6 cellular contexts compared by ENCODE assay signal in genomic region chr15:40358492-40359353, GRCh38. TPM values are rescaled to one million over a fixed set of nuclear protein-coding genes. Genes with fewer than 3 reads are reported as not detected.
DNase-seq lines count a peak whose midpoint lies in the region; TF ChIP-seq lines count a peak whose summit lies in the region.

No MANE protein-coding gene starts in this region.

- WGBS in stomach, 5 donors: 11 to 14% (median 12%) methylated on average over 25 to 31 of the region's 31 CpGs

- no peak for TF ChIP-seq EP300 in stomach (IDR thresholded peaks at IDR 0.05)

- peaks cover 11% of the 10 kb centered on the region for H3K9me3 Mint-ChIP-seq in glutamatergic neuron (ENCODE audit: unreplicated experiment)

- no peaks in the 10 kb centered on the region for H3K9me3 ChIP-seq in SJCRH30 (replicated peaks)
- no peaks in the 10 kb centered on the region for H3K9me3 ChIP-seq in stomach

- peak; percentile 29 for TF ChIP-seq CTCF in glutamatergic neuron (IDR thresholded peaks at IDR 0.05; ENCODE audit: partially characterized antibody, unreplicated experiment)
- no peak for TF ChIP-seq CTCF in stomach (IDR thresholded peaks at IDR 0.05)

- H3K27ac ChIP-seq in SJCRH30 (no peak overlapping the region), stomach (peak overlapping the region in 1 of 5 donors; percentile 21)

- peak overlapping the region; percentile 87 for H3K27ac Mint-ChIP-seq in glutamatergic neuron (ENCODE audit: unreplicated experiment)

- no peaks in the 10 kb centered on the region for H3K36me3 Mint-ChIP-seq in glutamatergic neuron (ENCODE audit: unreplicated experiment)

- peak overlapping the region; percentile 56 for H3K4me3 ChIP-seq in SJCRH30
- H3K4me3 ChIP-seq in stomach: peak overlapping the region; percentile 46 to 67 (median 58)

- peaks cover 5% of the 10 kb centered on the region; the same call in 1 of the 2 replicates for H3K27me3 ChIP-seq in SJCRH30
- H3K27me3 ChIP-seq in stomach: peaks cover 0 to 10% (median 3%) of the 10 kb centered on the region in 3 donors

- H3K4me1 ChIP-seq in SJCRH30: peaks cover 7% of the 10 kb centered on the region; the same call in 1 of the 2 replicates
- H3K4me1 ChIP-seq in stomach: peaks cover 19 to 27% (median 26%) of the 10 kb centered on the region in 4 donors

- intact Hi-C loops in stomach (cut with DNase I; ENCODE audit: low total_unique reads): no loop called here

- H3K36me3 ChIP-seq in SJCRH30 (no peaks in the 10 kb centered on the region), stomach (no peaks in the 10 kb centered on the region)

- no peak for TF ChIP-seq POLR2A in stomach (IDR thresholded peaks at IDR 0.05)

- peak overlapping the region; percentile 91 for H3K4me3 Mint-ChIP-seq in glutamatergic neuron (ENCODE audit: unreplicated experiment)

- H3K27me3 Mint-ChIP-seq in glutamatergic neuron (ENCODE audit: unreplicated experiment): peaks cover 20% of the 10 kb centered on the region

- DNase-seq in stimulated activated CD4-positive, alpha-beta T cell treated with anti-CD3 and anti-CD28 coated beads, Interleukin-15, amount 100 ng/mL, for 24 hours: peak; percentile 46
- no peak for DNase-seq in stimulated activated CD4-positive, alpha-beta T cell treated with anti-CD3 and anti-CD28 coated beads, Interleukin-2, amount 100 ng/mL, for 48 hours
- peak; percentile 40 to 42 for DNase-seq in SJCRH30
- peak; percentile 76 for DNase-seq in glutamatergic neuron
- no peak for DNase-seq in stomach
- no peak for DNase-seq in NCI-H774 (lab: John Stamatoyannopoulos, UW)

- H3K4me1 Mint-ChIP-seq in glutamatergic neuron (ENCODE audit: low read depth, unreplicated experiment): peaks cover 44% of the 10 kb centered on the region

RNA-seq across cellular contexts. Expression of gene DISP2, which starts 0.7 kb away (rescaled TPM):
- total RNA-seq in SJCRH30 (2014; rRNA removed; shearing (Covaris generic)): 0.22 and 0.38 TPM in 2 replicates
- total RNA-seq in glutamatergic neuron (ENCODE audit: unreplicated experiment) (44.3 TPM), stomach (10 to 100 TPM in 1 of 5 donors, under 1 TPM in 3, not detected in 1; 0.29 to 10.1 (median 0.48) TPM)
- 1 to 10 TPM in 1 of 3 donors, under 1 TPM in 2; 0.15 to 1.7 (median 0.93) TPM for polyA plus RNA-seq in stomach

RNA-seq across cellular contexts. Expression of gene PHGR1, which starts 7.9 kb away (rescaled TPM):
- total RNA-seq in SJCRH30 (2014; rRNA removed; shearing (Covaris generic)): not detected in 2 replicates
- total RNA-seq in glutamatergic neuron (ENCODE audit: unreplicated experiment): not detected
- 1,000 to 10,000 TPM in 1 of 5 donors, 10 to 100 TPM in 2, 1 to 10 TPM in 1, not detected in 1; 4.7 to 1,748 (median 37.2) TPM for total RNA-seq in stomach
- 1,000 to 10,000 TPM in 1 of 3 donors, 100 to 1,000 TPM in 2; 132 to 2,907 (median 156) TPM for polyA plus RNA-seq in stomach

RNA-seq across cellular contexts. Expression of gene CCDC9B, which starts 18.0 kb away (rescaled TPM):
- total RNA-seq in SJCRH30 (2014; rRNA removed; shearing (Covaris generic)): 2.4 and 3.2 TPM in 2 replicates
- total RNA-seq in glutamatergic neuron (ENCODE audit: unreplicated experiment) (0.49 TPM), stomach (10 to 100 TPM in 4 of 5 donors, under 1 TPM in 1; 0.58 to 39.3 (median 21.1) TPM)
- polyA plus RNA-seq in stomach: 1 to 10 TPM; 2.9 to 9.7 (median 8.2) TPM

RNA-seq across cellular contexts. Expression of gene KNSTRN, which starts 23.8 kb away (rescaled TPM):
- 92.2 and 93.9 TPM in 2 replicates for total RNA-seq in SJCRH30 (2014; rRNA removed; shearing (Covaris generic))
- 62.9 TPM for total RNA-seq in glutamatergic neuron (ENCODE audit: unreplicated experiment)
- total RNA-seq in stomach: 10 to 100 TPM in 3 of 5 donors, 1 to 10 TPM in 2; 4.0 to 15.6 (median 10.7) TPM
- 10 to 100 TPM; 13.9 to 16.3 (median 16.0) TPM for polyA plus RNA-seq in stomach

RNA-seq across cellular contexts. Expression of gene INAFM2, which starts 35.2 kb away (rescaled TPM):
- 23.4 and 24.1 TPM in 2 replicates for total RNA-seq in SJCRH30 (2014; rRNA removed; shearing (Covaris generic))
- total RNA-seq in glutamatergic neuron (ENCODE audit: unreplicated experiment): 15.9 TPM
- total RNA-seq in stomach: 10 to 100 TPM; 16.4 to 65.2 (median 21.6) TPM
- polyA plus RNA-seq in stomach: 10 to 100 TPM in 1 of 3 donors, 1 to 10 TPM in 2; 3.4 to 20.5 (median 8.8) TPM

Comparison
In these comparisons a context has a peak if more than half of its experiments do, and no peak if none do; other contexts are left out.
1. DNase-seq: peak in stimulated activated CD4-positive, alpha-beta T cell treated with anti-CD3 and anti-CD28 coated beads, Interleukin-15, amount 100 ng/mL, for 24 hours (single experiment), SJCRH30 (2 of 2) and glutamatergic neuron (single experiment); none in stimulated activated CD4-positive, alpha-beta T cell treated with anti-CD3 and anti-CD28 coated beads, Interleukin-2, amount 100 ng/mL, for 48 hours (0 of 2), stomach (single experiment) and NCI-H774 (single experiment).